16 cellular contexts compared by ENCODE assay signal in genomic region chr9:35705836-35706430, GRCh38. TPM values are rescaled to one million over a fixed set of nuclear protein-coding genes. Genes with fewer than 3 reads are reported as not detected.
"Had no signal": no experiment of that assay in that cellular context is flagged by ENCODE, and none has a peak within 500 bp of the region (broad histone marks: within the 10 kb centered on the region; RNA-seq: fewer than 3 reads in every experiment).

No MANE protein-coding gene starts in this region.

- H3K9me3 Mint-ChIP-seq: activated CD4-positive, alpha-beta memory T cell treated with anti-CD3 and anti-CD28 coated beads for 36 hours; activated T-cell treated with anti-CD3 and anti-CD28 coated beads, Interleukin-2, amount 50 U/mL, for 72 hours; naive B cell had no signal

- DNase-seq: activated CD4-positive, alpha-beta memory T cell treated with anti-CD3 and anti-CD28 coated beads for 36 hours; activated CD8-positive, alpha-beta memory T cell treated with anti-CD3 and anti-CD28 coated beads, Interleukin-2, amount 50 U/mL, for 4 hours; activated gamma-delta T cell treated with Interleukin-2 at 50 U/mL for 16 hours; activated T-cell treated with anti-CD3 and anti-CD28 coated beads, Interleukin-2, amount 50 U/mL, for 72 hours; cortex of kidney; effector CD8-positive, alpha-beta T cell; hypothalamus; lower lobe of right lung; naive B cell; retina; small intestine; transverse colon had no signal

- H3K9me3 ChIP-seq: lower lobe of right lung, transverse colon had no signal

- H3K27ac Mint-ChIP-seq: activated CD4-positive, alpha-beta memory T cell treated with anti-CD3 and anti-CD28 coated beads for 36 hours; activated T-cell treated with anti-CD3 and anti-CD28 coated beads, Interleukin-2, amount 50 U/mL, for 72 hours had no signal

- H3K4me3 Mint-ChIP-seq: activated CD4-positive, alpha-beta memory T cell treated with anti-CD3 and anti-CD28 coated beads for 36 hours; activated T-cell treated with anti-CD3 and anti-CD28 coated beads, Interleukin-2, amount 50 U/mL, for 72 hours; naive B cell had no signal

- ATAC-seq: activated CD4-positive, CD25-positive, alpha-beta regulatory T cell treated with anti-CD3 and anti-CD28 coated beads, Interleukin-2, amount 50 U/mL, for 24 hours; activated T-cell treated with anti-CD3 and anti-CD28 coated beads, Interleukin-2, amount 50 U/mL, for 72 hours; lower lobe of right lung had no signal

- H3K27me3 ChIP-seq: transverse colon had no signal

- H3K27ac ChIP-seq: lower lobe of right lung, parathyroid adenoma, transverse colon had no signal

- H3K4me3 ChIP-seq: lower lobe of right lung, transverse colon had no signal

- FAIRE-seq: small intestine had no signal

- H3K4me1 ChIP-seq: lower lobe of right lung, parathyroid adenoma, transverse colon had no signal

- H3K27me3 Mint-ChIP-seq: activated CD4-positive, alpha-beta memory T cell treated with anti-CD3 and anti-CD28 coated beads for 36 hours; naive B cell had no signal

RNA-seq across cellular contexts. Expression of gene CA9, which starts 32.2 kb away (rescaled TPM):
- total RNA-seq: glomerular endothelial cell, lower lobe of right lung, subcutaneous adipose tissue, transverse colon had no signal
